ENCODE assay signal across 8 cellular contexts in genomic region chr7:148773344-148773743, GRCh38.
DNase-seq lines count a peak whose midpoint lies in the region; ATAC-seq lines count a peak whose summit lies in the region.

No MANE protein-coding gene starts in this region.

- peaks cover 93% of the 10 kb centered on the region for H3K36me3 Mint-ChIP-seq in activated T-cell treated with anti-CD3 and anti-CD28 coated beads, Interleukin-2, amount 50 U/mL, for 24 hours (ENCODE audit: low read depth)

- H3K27me3 Mint-ChIP-seq in activated T-cell treated with anti-CD3 and anti-CD28 coated beads, Interleukin-2, amount 50 U/mL, for 24 hours = no peaks in the 10 kb centered on the region

- H3K4me3 Mint-ChIP-seq in activated T-cell treated with anti-CD3 and anti-CD28 coated beads, Interleukin-2, amount 50 U/mL, for 24 hours = no peak overlapping the region

- H3K9me3 Mint-ChIP-seq in activated T-cell treated with anti-CD3 and anti-CD28 coated beads, Interleukin-2, amount 50 U/mL, for 24 hours = no peaks in the 10 kb centered on the region

- DNase-seq in DMS153 (lab: John Stamatoyannopoulos, UW) (peak; percentile 53), KBM-7 (peak; percentile 89), retina (peak; percentile 56), midbrain (lab: John Stamatoyannopoulos, UW) (no peak), NCI-H526 treated with DMSO at 0.1 percent for 48 hours (lab: John Stamatoyannopoulos, UW) (no peak), DMS 273 treated with DMSO at 0.1 percent for 48 hours (lab: John Stamatoyannopoulos, UW) (no peak)
- DNase-seq in activated T-cell treated with anti-CD3 and anti-CD28 coated beads, Interleukin-2, amount 50 U/mL, for 24 hours = no peak

- H3K4me1 Mint-ChIP-seq in activated T-cell treated with anti-CD3 and anti-CD28 coated beads, Interleukin-2, amount 50 U/mL, for 24 hours (ENCODE audit: low read depth) = peaks cover 41% of the 10 kb centered on the region

- H3K27ac Mint-ChIP-seq in activated T-cell treated with anti-CD3 and anti-CD28 coated beads, Interleukin-2, amount 50 U/mL, for 24 hours = peak overlapping the region; percentile 84

- in situ Hi-C loops in KBM-7 (cut with MboI; ENCODE audit: low pct_unique_long_range_greater_than_20kb, low sequenced_read_pairs) = no loop called here

- ATAC-seq in GM21390 (IDR thresholded peaks at IDR 0.05; ENCODE audit: unreplicated experiment) = peak; percentile 95

Comparison
In these comparisons a context has a peak if more than half of its experiments do, and no peak if none do; other contexts are left out.
1. DNase-seq: peak in DMS153 (single experiment), KBM-7 (single experiment) and retina (single experiment); none in activated T-cell treated with anti-CD3 and anti-CD28 coated beads, Interleukin-2, amount 50 U/mL, for 24 hours (single experiment), midbrain (single experiment), NCI-H526 treated with DMSO at 0.1 percent for 48 hours (single experiment) and DMS 273 treated with DMSO at 0.1 percent for 48 hours (single experiment).